Comparison of ENCODE assay signal across 1 cellular context in the genomic region with DNA sequence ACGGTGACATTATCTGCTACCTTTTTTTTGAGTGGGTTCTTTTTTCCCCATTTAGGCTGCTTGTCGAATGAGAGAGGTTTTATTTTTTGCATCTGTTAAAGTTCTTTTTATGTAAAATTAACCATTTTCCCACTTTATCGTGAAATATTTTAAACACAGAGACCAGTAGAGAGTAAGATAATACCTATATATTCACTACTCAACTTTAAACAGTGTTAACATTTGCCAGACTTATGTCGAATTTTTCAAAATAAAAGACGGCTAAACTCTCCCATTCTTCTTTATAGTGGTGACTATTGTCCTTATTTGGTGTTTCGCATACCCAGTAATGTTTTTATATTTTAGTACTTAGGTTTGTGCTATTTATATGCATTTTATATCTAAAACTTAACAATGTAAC.
TF ChIP-seq lines count a peak whose summit lies in the region.

No MANE protein-coding gene starts in this region.

TF ChIP-seq in GM12878, 131 proteins besides CTCF, POLR2A, EP300 and RAD21:
- TF ChIP-seq, protein P1, sequence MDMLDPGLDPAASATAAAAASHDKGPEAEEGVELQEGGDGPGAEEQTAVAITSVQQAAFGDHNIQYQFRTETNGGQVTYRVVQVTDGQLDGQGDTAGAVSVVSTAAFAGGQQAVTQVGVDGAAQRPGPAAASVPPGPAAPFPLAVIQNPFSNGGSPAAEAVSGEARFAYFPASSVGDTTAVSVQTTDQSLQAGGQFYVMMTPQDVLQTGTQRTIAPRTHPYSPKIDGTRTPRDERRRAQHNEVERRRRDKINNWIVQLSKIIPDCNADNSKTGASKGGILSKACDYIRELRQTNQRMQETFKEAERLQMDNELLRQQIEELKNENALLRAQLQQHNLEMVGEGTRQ (IDR thresholded peaks at IDR 0.05; ENCODE audit: borderline replicate concordance, low read depth, low read length): no peak
- no peak for TF ChIP-seq YY1 (IDR thresholded peaks at IDR 0.05; ENCODE audit: low read depth, low read length)
- no peak for TF ChIP-seq CREM (IDR thresholded peaks at IDR 0.05; ENCODE audit: low read depth)
- TF ChIP-seq ZNF207 (IDR thresholded peaks at IDR 0.05; ENCODE audit: borderline replicate concordance): no peak
- no peak for TF ChIP-seq NFYA (IDR thresholded peaks at IDR 0.05; ENCODE audit: borderline replicate concordance, low read depth, low read length)
- no peak for TF ChIP-seq SREBF2 (IDR thresholded peaks at IDR 0.05; ENCODE audit: low read length)
- TF ChIP-seq NBN (IDR thresholded peaks at IDR 0.05): no peak
- TF ChIP-seq, protein P2, sequence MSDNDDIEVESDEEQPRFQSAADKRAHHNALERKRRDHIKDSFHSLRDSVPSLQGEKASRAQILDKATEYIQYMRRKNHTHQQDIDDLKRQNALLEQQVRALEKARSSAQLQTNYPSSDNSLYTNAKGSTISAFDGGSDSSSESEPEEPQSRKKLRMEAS (IDR thresholded peaks at IDR 0.05; ENCODE audit: low read depth, low read length): no peak
- no peak for TF ChIP-seq CHD2 (IDR thresholded peaks at IDR 0.05; ENCODE audit: borderline replicate concordance, low read depth, low read length)
- TF ChIP-seq RCOR1 (conservative IDR thresholded peaks at IDR 0.05; ENCODE audit: low read depth, low read length): no peak
- TF ChIP-seq, protein P3, sequence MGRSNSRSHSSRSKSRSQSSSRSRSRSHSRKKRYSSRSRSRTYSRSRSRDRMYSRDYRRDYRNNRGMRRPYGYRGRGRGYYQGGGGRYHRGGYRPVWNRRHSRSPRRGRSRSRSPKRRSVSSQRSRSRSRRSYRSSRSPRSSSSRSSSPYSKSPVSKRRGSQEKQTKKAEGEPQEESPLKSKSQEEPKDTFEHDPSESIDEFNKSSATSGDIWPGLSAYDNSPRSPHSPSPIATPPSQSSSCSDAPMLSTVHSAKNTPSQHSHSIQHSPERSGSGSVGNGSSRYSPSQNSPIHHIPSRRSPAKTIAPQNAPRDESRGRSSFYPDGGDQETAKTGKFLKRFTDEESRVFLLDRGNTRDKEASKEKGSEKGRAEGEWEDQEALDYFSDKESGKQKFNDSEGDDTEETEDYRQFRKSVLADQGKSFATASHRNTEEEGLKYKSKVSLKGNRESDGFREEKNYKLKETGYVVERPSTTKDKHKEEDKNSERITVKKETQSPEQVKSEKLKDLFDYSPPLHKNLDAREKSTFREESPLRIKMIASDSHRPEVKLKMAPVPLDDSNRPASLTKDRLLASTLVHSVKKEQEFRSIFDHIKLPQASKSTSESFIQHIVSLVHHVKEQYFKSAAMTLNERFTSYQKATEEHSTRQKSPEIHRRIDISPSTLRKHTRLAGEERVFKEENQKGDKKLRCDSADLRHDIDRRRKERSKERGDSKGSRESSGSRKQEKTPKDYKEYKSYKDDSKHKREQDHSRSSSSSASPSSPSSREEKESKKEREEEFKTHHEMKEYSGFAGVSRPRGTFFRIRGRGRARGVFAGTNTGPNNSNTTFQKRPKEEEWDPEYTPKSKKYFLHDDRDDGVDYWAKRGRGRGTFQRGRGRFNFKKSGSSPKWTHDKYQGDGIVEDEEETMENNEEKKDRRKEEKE (IDR thresholded peaks at IDR 0.05): no peak
- no peak for TF ChIP-seq DPF2 (IDR thresholded peaks at IDR 0.05)
- TF ChIP-seq, protein P4, sequence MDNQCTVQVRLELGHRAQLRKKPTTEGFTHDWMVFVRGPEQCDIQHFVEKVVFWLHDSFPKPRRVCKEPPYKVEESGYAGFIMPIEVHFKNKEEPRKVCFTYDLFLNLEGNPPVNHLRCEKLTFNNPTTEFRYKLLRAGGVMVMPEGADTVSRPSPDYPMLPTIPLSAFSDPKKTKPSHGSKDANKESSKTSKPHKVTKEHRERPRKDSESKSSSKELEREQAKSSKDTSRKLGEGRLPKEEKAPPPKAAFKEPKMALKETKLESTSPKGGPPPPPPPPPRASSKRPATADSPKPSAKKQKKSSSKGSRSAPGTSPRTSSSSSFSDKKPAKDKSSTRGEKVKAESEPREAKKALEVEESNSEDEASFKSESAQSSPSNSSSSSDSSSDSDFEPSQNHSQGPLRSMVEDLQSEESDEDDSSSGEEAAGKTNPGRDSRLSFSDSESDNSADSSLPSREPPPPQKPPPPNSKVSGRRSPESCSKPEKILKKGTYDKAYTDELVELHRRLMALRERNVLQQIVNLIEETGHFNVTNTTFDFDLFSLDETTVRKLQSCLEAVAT (IDR thresholded peaks at IDR 0.05): no peak
- no peak for TF ChIP-seq ZNF274 (IDR thresholded peaks at IDR 0.05; ENCODE audit: insufficient read depth, insufficient read length)
- TF ChIP-seq TARDBP (IDR thresholded peaks at IDR 0.05; ENCODE audit: borderline replicate concordance): no peak
- no peak for TF ChIP-seq ETV6 (conservative IDR thresholded peaks at IDR 0.05 in 1 of 2, IDR thresholded peaks at IDR 0.05 in 1 of 2; ENCODE audit: borderline replicate concordance in 1 of 2, low read depth in 1 of 2)
